9 cellular contexts compared by ENCODE assay signal in the genomic region with DNA sequence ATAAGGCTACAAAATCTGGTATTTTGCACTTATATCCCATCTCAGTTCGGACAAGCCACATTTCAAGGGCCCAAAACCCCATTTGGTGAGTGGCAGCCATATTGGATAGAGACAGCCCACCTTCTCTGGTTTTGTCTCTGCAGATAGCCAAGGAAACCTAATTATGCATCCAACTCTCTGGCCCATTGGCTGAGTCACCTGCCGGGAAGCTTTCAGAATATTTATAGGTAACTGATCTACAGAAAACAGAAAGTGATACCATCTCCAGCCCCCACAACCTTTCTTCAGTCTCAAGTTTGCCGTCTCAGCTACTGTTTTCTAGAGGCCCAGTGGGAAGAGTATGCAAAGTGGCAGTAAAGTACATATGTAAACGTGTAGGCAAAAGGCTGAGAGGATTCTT. TPM values are rescaled to one million over a fixed set of nuclear protein-coding genes. Genes with fewer than 3 reads are reported as not detected.
DNase-seq lines count a peak whose midpoint lies in the region; ATAC-seq, FAIRE-seq and TF ChIP-seq lines count a peak whose summit lies in the region.
"Had no signal": no experiment of that assay in that cellular context is flagged by ENCODE, and none has a peak within 500 bp of the region (broad histone marks: within the 10 kb centered on the region; RNA-seq: fewer than 3 reads in every experiment).

No MANE protein-coding gene starts in this region.

- peak overlapping the region; percentile 68 for H3K27ac Mint-ChIP-seq in activated CD8-positive, alpha-beta T cell treated with anti-CD3 and anti-CD28 coated beads, Interleukin-2, amount 10 ng/mL, durations not matched to agents 7 days and 5 days

- peaks cover 3% of the 10 kb centered on the region for H3K36me3 Mint-ChIP-seq in activated CD8-positive, alpha-beta T cell treated with anti-CD3 and anti-CD28 coated beads, Interleukin-2, amount 10 ng/mL, durations not matched to agents 7 days and 5 days (ENCODE audit: low read depth)

- FAIRE-seq in GM19239 (lab: Jason Lieb, UNC): peak; percentile 99

- peak; percentile 96 for ATAC-seq in HG02981 (IDR thresholded peaks at IDR 0.05; ENCODE audit: unreplicated experiment)
- ATAC-seq in activated CD8-positive, alpha-beta T cell treated with anti-CD3 and anti-CD28 coated beads, Interleukin-2, amount 10 ng/mL, durations not matched to agents 7 days and 5 days: peak; percentile 59

- H3K4me1 Mint-ChIP-seq in activated CD8-positive, alpha-beta T cell treated with anti-CD3 and anti-CD28 coated beads, Interleukin-2, amount 10 ng/mL, durations not matched to agents 7 days and 5 days (ENCODE audit: low read depth): peaks cover 46% of the 10 kb centered on the region

- POLR2A ChIA-PET in activated CD8-positive, alpha-beta T cell treated with anti-CD3 and anti-CD28 coated beads, Interleukin-2, amount 10 ng/mL, durations not matched to agents 7 days and 5 days (lab: Charles Lee): interaction anchor here (4.2 kb wide), 1 partner anchor 35 kb away, joined by 28 read pairs; a partner anchor contains a TSS

- peak; percentile 66 for DNase-seq in GM19239 (ENCODE audit: insufficient read length, low spot score)
- peak; percentile 55 for DNase-seq in activated CD8-positive, alpha-beta T cell treated with anti-CD3 and anti-CD28 coated beads, Interleukin-2, amount 10 ng/mL, durations not matched to agents 7 days and 5 days
- peak; percentile 50 to 69 (median 51) for DNase-seq in stimulated activated CD4-positive, alpha-beta T cell treated with anti-CD3 and anti-CD28 coated beads, TNF-alpha, amount 100 ng/mL, for 48 hours (ENCODE audit: low read depth in 3 of 3)
- DNase-seq in midbrain (lab: John Stamatoyannopoulos, UW): no peak
- no peak for DNase-seq in HuH-7 (ENCODE audit: low spot score)
- DNase-seq in spleen: no peak
- DNase-seq in DMS 273 (lab: John Stamatoyannopoulos, UW; ENCODE audit: unreplicated experiment): no peak

- TF ChIP-seq CTCF in spleen (IDR thresholded peaks at IDR 0.05 in 8 of 11, conservative IDR thresholded peaks at IDR 0.05 in 3 of 11): no peak

- TF ChIP-seq POLR2A in spleen (IDR thresholded peaks at IDR 0.05): no peak

- no peaks in the 10 kb centered on the region for H3K27me3 Mint-ChIP-seq in activated CD8-positive, alpha-beta T cell treated with anti-CD3 and anti-CD28 coated beads, Interleukin-2, amount 10 ng/mL, durations not matched to agents 7 days and 5 days (ENCODE audit: low read depth)

- peak overlapping the region; percentile 2 for H3K4me3 Mint-ChIP-seq in activated CD8-positive, alpha-beta T cell treated with anti-CD3 and anti-CD28 coated beads, Interleukin-2, amount 10 ng/mL, durations not matched to agents 7 days and 5 days

- H3K36me3 ChIP-seq in spleen: no peaks in the 10 kb centered on the region

- CTCF ChIA-PET in activated CD8-positive, alpha-beta T cell treated with anti-CD3 and anti-CD28 coated beads, Interleukin-2, amount 10 ng/mL, durations not matched to agents 7 days and 5 days (lab: Charles Lee): interaction anchor here (1.2 to 2.0 kb wide), 2 partner anchors 32 to 50 kb away, joined by 3 to 6 read pairs; no protein-coding TSS in a partner anchor

- no peaks in the 10 kb centered on the region for H3K9me3 ChIP-seq in spleen

- intact Hi-C loops in spleen (cut with DNase I; ENCODE audit: low total_unique reads): no loop called here

- peaks cover 0 to 43% (median 8%) of the 10 kb centered on the region in 6 donors for H3K4me1 ChIP-seq in spleen

- H3K4me3 ChIP-seq in spleen: no peak overlapping the region
- H3K4me3 ChIP-seq: skin epidermis had no signal

- no peaks in the 10 kb centered on the region for H3K9me3 Mint-ChIP-seq in activated CD8-positive, alpha-beta T cell treated with anti-CD3 and anti-CD28 coated beads, Interleukin-2, amount 10 ng/mL, durations not matched to agents 7 days and 5 days (ENCODE audit: insufficient read depth)

- no peaks in the 10 kb centered on the region for H3K27me3 ChIP-seq in spleen (replicated peaks in 1 of 7)

- no peak overlapping the region for H3K27ac ChIP-seq in spleen

- WGBS in spleen, 5 donors: 67 to 77% (median 71%) methylated on average over 4 of the region's 4 CpGs

RNA-seq across cellular contexts. Expression of a gene that starts 33.7 kb away (rescaled TPM):
- total RNA-seq in activated CD8-positive, alpha-beta T cell treated with anti-CD3 and anti-CD28 coated beads, Interleukin-2, amount 10 ng/mL, durations not matched to agents 7 days and 5 days: 100 to 1,000 TPM; 162 to 179 TPM
- 100 to 1,000 TPM; 108 to 173 (median 131) TPM for total RNA-seq in spleen
- 100 to 1,000 TPM in 2 of 3 donors, 10 to 100 TPM in 1; 74.8 to 103 (median 100) TPM for polyA plus RNA-seq in spleen

Comparison
In these comparisons a context has a peak if more than half of its experiments do, and no peak if none do; other contexts are left out.
1. DNase-seq: peak in GM19239 (single experiment), activated CD8-positive, alpha-beta T cell treated with anti-CD3 and anti-CD28 coated beads, Interleukin-2, amount 10 ng/mL, durations not matched to agents 7 days and 5 days (single experiment) and stimulated activated CD4-positive, alpha-beta T cell treated with anti-CD3 and anti-CD28 coated beads, TNF-alpha, amount 100 ng/mL, for 48 hours (3 of 3); none in midbrain (single experiment), HuH-7 (single experiment), spleen (single experiment) and DMS 273 (single experiment).